8 cellular contexts compared by ENCODE assay signal in the genomic region with DNA sequence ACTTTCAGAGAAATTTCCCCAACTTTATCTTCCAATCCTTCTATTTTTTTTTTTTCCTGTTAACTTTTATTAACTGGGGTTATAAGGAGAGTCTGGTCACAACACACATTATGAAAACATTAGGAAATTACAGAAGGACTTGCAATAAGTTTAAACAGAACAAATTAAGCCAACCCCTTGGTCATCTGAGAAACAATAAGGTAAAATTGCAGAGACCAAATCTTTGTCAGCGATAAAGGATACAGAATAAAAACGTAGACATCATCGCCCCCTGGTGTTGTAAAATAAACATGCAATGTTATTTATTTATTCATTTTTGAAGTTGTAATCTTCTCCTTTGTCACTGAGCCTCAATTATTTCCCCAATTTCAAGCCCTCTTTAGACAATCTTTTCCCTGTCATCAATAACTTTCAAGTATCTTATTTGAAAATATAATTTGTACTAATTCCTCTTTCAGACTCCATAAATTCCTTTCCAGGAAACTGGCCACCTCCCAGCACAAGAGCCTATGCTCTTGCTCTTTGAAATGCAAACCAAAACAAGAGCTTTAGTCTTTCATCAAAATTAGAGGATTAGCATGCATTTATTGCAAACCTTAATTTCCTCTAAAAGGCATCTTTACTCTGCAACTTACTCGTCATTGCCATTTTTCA. TPM values are rescaled to one million over a fixed set of nuclear protein-coding genes. Genes with fewer than 3 reads are reported as not detected.
A peak's percentile ranks its signal among the peaks of the same experiment; 100 is the strongest.
DNase-seq lines count a peak whose midpoint lies in the region; ATAC-seq, FAIRE-seq and TF ChIP-seq lines count a peak whose summit lies in the region.

No MANE protein-coding gene starts in this region.

- H3K27me3 ChIP-seq in A673 (replicated peaks; ENCODE audit: insufficient read depth, low read depth, low read length, poor library complexity), result peaks cover 6% of the 10 kb centered on the region
- H3K27me3 ChIP-seq in left lung, result no peaks in the 10 kb centered on the region

- no peaks in the 10 kb centered on the region for H3K4me1 ChIP-seq in A673 (ENCODE audit: insufficient read depth, low read length, poor library complexity, severe bottlenecking)
- no peaks in the 10 kb centered on the region for H3K4me1 ChIP-seq in left lung

- ATAC-seq in left lung (peak; percentile 69), GM18498 (IDR thresholded peaks at IDR 0.05; ENCODE audit: unreplicated experiment) (no peak)

- POLR2A ChIA-PET in A673 (lab: Charles Lee; ENCODE audit: low non-redundant PET), result no interaction called here

- H3K36me3 ChIP-seq in A673 (ENCODE audit: insufficient read depth, low read length, poor library complexity, severe bottlenecking) (no peaks in the 10 kb centered on the region), left lung (no peaks in the 10 kb centered on the region)

- no peak overlapping the region for H3K27ac ChIP-seq in A673 (ENCODE audit: low read depth, low read length, poor library complexity, severe bottlenecking)
- H3K27ac ChIP-seq in left lung, result no peak overlapping the region

- intact Hi-C loops in A673 (cut with micrococcal nuclease; ENCODE audit: unreplicated experiment), result loop anchor here (1.0 to 2.0 kb wide), 2 partner anchors 147 to 574 kb away; no protein-coding TSS in a partner anchor
- intact Hi-C loops in left lung (cut with DNase I), result loop anchor here in 1 of 2 donors (5.0 kb wide), 2 partner anchors 148 to 573 kb away; no protein-coding TSS in a partner anchor

- DNase-seq in A673 (ENCODE audit: low spot score), result peak; percentile 58
- no peak for DNase-seq in GM18507 (ENCODE audit: extremely low spot score, insufficient read length, low read depth)
- peak; percentile 20 for DNase-seq in NCI-H2081 treated with DMSO at 0.1 percent for 48 hours (lab: John Stamatoyannopoulos, UW)
- DNase-seq in amniotic stem cell (lab: John Stamatoyannopoulos, UW), result peak; percentile 36
- no peak for DNase-seq in left lung
- no peak for DNase-seq in activated T-cell treated with anti-CD3 and anti-CD28 coated beads, Interleukin-2, amount 50 U/mL, for 1 hour
- no peak for DNase-seq in 8988T

- H3K9me3 ChIP-seq in A673 (ENCODE audit: low read depth, low read length, poor library complexity, severe bottlenecking) (no peaks in the 10 kb centered on the region), left lung (peaks cover 0 to 2% of the 10 kb centered on the region in 2 donors)

- BruUV-seq in A673 (replicated peaks; lab: Mats Ljungman, UMichigan), result no TSS peak

- CTCF ChIA-PET in A673 (lab: Charles Lee), result no interaction called here

- H3K4me3 ChIP-seq in A673 (ENCODE audit: low read depth, low read length, poor library complexity, severe bottlenecking) (no peak overlapping the region), left lung (no peak overlapping the region)

- FAIRE-seq in GM18507 (lab: Jason Lieb, UNC), result peak; percentile 84

- TF ChIP-seq CTCF in A673 (conservative IDR thresholded peaks at IDR 0.05; ENCODE audit: low read depth, low read length) (peak; percentile 65), left lung (IDR thresholded peaks at IDR 0.05) (peak in 1 of 2 donors; percentile 48)

RNA-seq across cellular contexts. Expression of a gene that starts 19.5 kb away (rescaled TPM):
- total RNA-seq in A673 (2021) (not detected in 2 replicates), left lung (not detected)

RNA-seq across cellular contexts. Expression of a gene that starts 30.4 kb away (rescaled TPM):
- 56.3 and 64.3 TPM in 2 replicates for total RNA-seq in A673 (2021)
- 1 to 10 TPM; 1.4 to 5.0 TPM for total RNA-seq in left lung

Comparison
In these comparisons a context has a peak if more than half of its experiments do, and no peak if none do; other contexts are left out.
1. DNase-seq: peak in A673 (single experiment), NCI-H2081 treated with DMSO at 0.1 percent for 48 hours (single experiment) and amniotic stem cell (single experiment); none in GM18507 (single experiment), left lung (0 of 2), activated T-cell treated with anti-CD3 and anti-CD28 coated beads, Interleukin-2, amount 50 U/mL, for 1 hour (single experiment) and 8988T (single experiment).